13 cellular contexts compared by ENCODE assay signal in the genomic region with DNA sequence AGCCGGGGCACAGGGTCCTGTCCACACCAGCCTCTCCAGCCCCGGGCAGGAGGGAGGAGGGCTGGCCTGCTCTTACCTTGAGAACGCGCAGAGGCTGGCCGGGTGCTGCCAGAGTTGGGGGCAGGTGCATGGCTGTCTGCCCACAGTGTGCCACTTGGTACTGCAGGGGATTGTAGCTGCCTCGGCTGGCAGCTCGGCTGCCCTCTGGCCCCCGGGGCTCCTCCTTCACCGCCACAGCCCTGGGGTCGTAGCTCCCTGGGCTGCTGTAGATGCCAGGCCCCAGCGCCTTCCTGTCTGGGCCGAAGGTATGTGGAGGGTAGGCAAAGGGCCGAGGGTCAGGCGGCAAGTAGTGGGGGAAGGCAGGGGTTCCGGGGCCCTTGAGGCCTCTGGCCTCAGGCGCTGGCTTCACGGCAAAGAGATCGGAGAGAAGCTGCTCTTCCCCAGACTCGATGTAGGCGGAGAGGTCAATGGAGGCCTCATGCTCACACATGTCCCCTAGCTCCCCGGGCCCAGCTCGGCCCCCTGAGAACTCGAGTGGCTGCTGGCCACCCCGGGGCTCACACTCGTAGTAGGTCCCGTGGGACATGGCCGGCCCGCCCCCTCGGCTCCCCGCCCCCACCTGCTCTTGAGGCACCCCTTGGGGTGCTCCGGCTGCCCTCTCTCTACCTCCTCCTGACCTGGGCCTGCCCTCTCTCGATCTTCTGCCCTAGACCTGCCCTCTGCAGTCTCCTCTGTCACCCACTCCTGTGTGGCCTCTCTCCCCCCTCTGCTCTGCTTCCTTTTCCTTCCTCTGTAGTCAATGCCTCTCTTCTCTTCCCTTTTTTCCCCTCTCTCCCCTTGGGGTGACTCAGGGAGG. TPM values are rescaled to one million over a fixed set of nuclear protein-coding genes. Genes with fewer than 3 reads are reported as not detected.
DNase-seq lines count a peak whose midpoint lies in the region; ATAC-seq and TF ChIP-seq lines count a peak whose summit lies in the region.
"Had no signal": no experiment of that assay in that cellular context is flagged by ENCODE, and none has a peak within 500 bp of the region (broad histone marks: within the 10 kb centered on the region; RNA-seq: fewer than 3 reads in every experiment).

CEBPE (minus strand) TSS at position 750 of the 856 bp plus-strand sequence; CDS start at position 586, 164 bp downstream.

- peak within 1 kb of the TSS; percentile 48 for H3K4me3 Mint-ChIP-seq in activated naive CD4-positive, alpha-beta T cell treated with anti-CD3 and anti-CD28 coated beads, Interleukin-2, amount 10 ng/mL, durations not matched to agents 7 days and 5 days
- peak within 1 kb of the TSS; percentile 33 to 65 for H3K4me3 Mint-ChIP-seq in effector memory CD8-positive, alpha-beta T cell
- H3K4me3 Mint-ChIP-seq: WTC11 had no signal

- POLR2A ChIA-PET in RWPE1 (lab: Yijun Ruan, JAX; ENCODE audit: low non-redundant PET): no interaction called here

- H3K9ac ChIP-seq in MM.1S (ENCODE audit: low read length) (no peak within 1 kb of the TSS), smooth muscle cell (ENCODE audit: low read depth) (no peak within 1 kb of the TSS)

- H3K79me2 ChIP-seq in MM.1S (ENCODE audit: low read length) (no peaks in the 10 kb centered on the region), smooth muscle cell (ENCODE audit: low read depth) (no peaks in the 10 kb centered on the region)
- H3K79me2 ChIP-seq: hepatocyte had no signal

- H3K27ac ChIP-seq in RWPE1 (peak within 1 kb of the TSS; percentile 22), substantia nigra (ENCODE audit: low read depth, low read length, poor library complexity, severe bottlenecking) (peak within 1 kb of the TSS; percentile 53), MM.1S (ENCODE audit: low read length) (no peak within 1 kb of the TSS), smooth muscle cell (ENCODE audit: low read depth) (no peak within 1 kb of the TSS)
- H3K27ac ChIP-seq: hepatocyte had no signal

- no peak for TF ChIP-seq CTCF in RWPE1 (conservative IDR thresholded peaks at IDR 0.05; ENCODE audit: low read depth)
- TF ChIP-seq CTCF in MM.1S (IDR thresholded peaks at IDR 0.05; ENCODE audit: low read length): no peak
- TF ChIP-seq CTCF in smooth muscle cell (IDR thresholded peaks at IDR 0.05; ENCODE audit: borderline replicate concordance, insufficient read depth, poor library complexity, severe bottlenecking): no peak

- H3K4me2 ChIP-seq in MM.1S (ENCODE audit: low read depth, low read length) (no peak within 1 kb of the TSS), smooth muscle cell (no peak within 1 kb of the TSS)
- H3K4me2 ChIP-seq: hepatocyte had no signal

- WGBS in smooth muscle cell (ENCODE audit: low lambda C conversion rate): 95% methylated on average over 18 of the region's 32 CpGs

- H3K27ac Mint-ChIP-seq in activated naive CD4-positive, alpha-beta T cell treated with anti-CD3 and anti-CD28 coated beads, Interleukin-2, amount 10 ng/mL, durations not matched to agents 7 days and 5 days: peak within 1 kb of the TSS; percentile 98
- H3K27ac Mint-ChIP-seq in effector memory CD8-positive, alpha-beta T cell: peak within 1 kb of the TSS in 1 of 2 donors; percentile 49
- H3K27ac Mint-ChIP-seq: WTC11 had no signal

- H3K9me3 ChIP-seq in MM.1S (replicated peaks; ENCODE audit: insufficient read depth, low read length): no peaks in the 10 kb centered on the region
- no peaks in the 10 kb centered on the region for H3K9me3 ChIP-seq in smooth muscle cell (replicated peaks; ENCODE audit: low read depth)

- H3K4me3 ChIP-seq in MM.1S (ENCODE audit: low read length): no peak within 1 kb of the TSS
- no peak within 1 kb of the TSS for H3K4me3 ChIP-seq in smooth muscle cell
- H3K4me3 ChIP-seq: hepatocyte had no signal

- no peak for DNase-seq in activated naive CD4-positive, alpha-beta T cell treated with anti-CD3 and anti-CD28 coated beads, Interleukin-2, amount 10 ng/mL, durations not matched to agents 7 days and 5 days
- DNase-seq in activated naive CD4-positive, alpha-beta T cell (lab: John Stamatoyannopoulos, UW): no peak
- DNase-seq in RWPE1 (ENCODE audit: low spot score) (no peak), substantia nigra (lab: John Stamatoyannopoulos, UW) (no peak), MM.1S (no peak), cerebellum (ENCODE audit: low spot score) (no peak), smooth muscle cell (lab: John Stamatoyannopoulos, UW; ENCODE audit: unreplicated experiment) (no peak)
- no peak for DNase-seq in effector memory CD8-positive, alpha-beta T cell
- DNase-seq: amniotic stem cell, mammary epithelial cell, trophoblast cell had no signal

- H3K36me3 ChIP-seq in MM.1S (replicated peaks; ENCODE audit: insufficient read depth, low read length): no peaks in the 10 kb centered on the region
- no peaks in the 10 kb centered on the region for H3K36me3 ChIP-seq in smooth muscle cell (ENCODE audit: low read depth)

- H3K9me3 Mint-ChIP-seq in activated naive CD4-positive, alpha-beta T cell treated with anti-CD3 and anti-CD28 coated beads, Interleukin-2, amount 10 ng/mL, durations not matched to agents 7 days and 5 days: no peaks in the 10 kb centered on the region
- H3K9me3 Mint-ChIP-seq in effector memory CD8-positive, alpha-beta T cell: no peaks in the 10 kb centered on the region
- H3K9me3 Mint-ChIP-seq: WTC11 had no signal

- no peaks in the 10 kb centered on the region for H3K36me3 Mint-ChIP-seq in activated naive CD4-positive, alpha-beta T cell treated with anti-CD3 and anti-CD28 coated beads, Interleukin-2, amount 10 ng/mL, durations not matched to agents 7 days and 5 days
- no peaks in the 10 kb centered on the region for H3K36me3 Mint-ChIP-seq in effector memory CD8-positive, alpha-beta T cell (ENCODE audit: insufficient read depth)
- H3K36me3 Mint-ChIP-seq: WTC11 had no signal

- H3K4me1 ChIP-seq in MM.1S (ENCODE audit: low read length): peaks cover 11% of the 10 kb centered on the region
- peaks cover 19% of the 10 kb centered on the region for H3K4me1 ChIP-seq in smooth muscle cell (ENCODE audit: low read depth)

- ATAC-seq in effector memory CD8-positive, alpha-beta T cell (replicated peaks): no peak
- ATAC-seq: WTC11 had no signal

- no peaks in the 10 kb centered on the region for H3K27me3 ChIP-seq in MM.1S (replicated peaks; ENCODE audit: insufficient read depth, low read length)
- H3K27me3 ChIP-seq in smooth muscle cell (ENCODE audit: low read depth): no peaks in the 10 kb centered on the region
- H3K27me3 ChIP-seq: hepatocyte had no signal

- H2AFZ ChIP-seq in MM.1S (ENCODE audit: low read length): no peak within 1 kb of the TSS
- no peak within 1 kb of the TSS for H2AFZ ChIP-seq in smooth muscle cell (ENCODE audit: low read depth)
- H2AFZ ChIP-seq: hepatocyte had no signal

- H4K20me1 ChIP-seq in MM.1S (ENCODE audit: insufficient read depth, low read length) (no peaks in the 10 kb centered on the region), smooth muscle cell (ENCODE audit: low read depth) (no peaks in the 10 kb centered on the region)

- H3F3A ChIP-seq in MM.1S (ENCODE audit: insufficient read depth, low read length) (peaks cover 5% of the 10 kb centered on the region; the same call in 1 of the 2 replicates), smooth muscle cell (ENCODE audit: low read depth) (peaks cover 8% of the 10 kb centered on the region)

- CTCF ChIA-PET in activated naive CD4-positive, alpha-beta T cell treated with anti-CD3 and anti-CD28 coated beads, Interleukin-2, amount 10 ng/mL, durations not matched to agents 7 days and 5 days (lab: Charles Lee): interaction anchor here (0.5 to 10.4 kb wide), 5 partner anchors 21 to 202 kb away, joined by 3 to 264 read pairs (median 5); partner anchors contain the start of genes PABPN1 and SLC7A8
- CTCF ChIA-PET in RWPE1 (lab: Yijun Ruan, JAX): interaction anchor here (0.8 to 1.8 kb wide), 2 partner anchors 50 to 68 kb away, joined by 3 to 8 read pairs; no protein-coding TSS in a partner anchor

- H3K27me3 Mint-ChIP-seq in activated naive CD4-positive, alpha-beta T cell treated with anti-CD3 and anti-CD28 coated beads, Interleukin-2, amount 10 ng/mL, durations not matched to agents 7 days and 5 days: peaks cover 38% of the 10 kb centered on the region
- peaks cover 30 to 47% of the 10 kb centered on the region in 2 donors for H3K27me3 Mint-ChIP-seq in effector memory CD8-positive, alpha-beta T cell

- H3K9me2 ChIP-seq in MM.1S (replicated peaks; ENCODE audit: insufficient read depth, low read length): no peaks in the 10 kb centered on the region

- peaks cover 46% of the 10 kb centered on the region for H3K4me1 Mint-ChIP-seq in activated naive CD4-positive, alpha-beta T cell treated with anti-CD3 and anti-CD28 coated beads, Interleukin-2, amount 10 ng/mL, durations not matched to agents 7 days and 5 days
- H3K4me1 Mint-ChIP-seq in effector memory CD8-positive, alpha-beta T cell (ENCODE audit: low read depth in 2 of 2): peaks cover 9 to 17% of the 10 kb centered on the region in 2 donors

RNA-seq across cellular contexts. Expression of gene CEBPE, which starts in this region (rescaled TPM):
- total RNA-seq in cerebellum: not detected
- not detected in 2 replicates for total RNA-seq in smooth muscle cell
- not detected in 2 replicates for polyA plus RNA-seq in smooth muscle cell
- total RNA-seq: hepatocyte, mammary epithelial cell, WTC11 had no signal
- polyA plus RNA-seq: hepatocyte, mammary epithelial cell had no signal

Comparison
In these comparisons a context has a peak if more than half of its experiments do, and no peak if none do; other contexts are left out.
1. H3K27ac ChIP-seq: peak in RWPE1 (single experiment) and substantia nigra (single experiment); none in MM.1S (single experiment) and smooth muscle cell (single experiment).